ENCODE assay signal across 17 cellular contexts in the genomic region with DNA sequence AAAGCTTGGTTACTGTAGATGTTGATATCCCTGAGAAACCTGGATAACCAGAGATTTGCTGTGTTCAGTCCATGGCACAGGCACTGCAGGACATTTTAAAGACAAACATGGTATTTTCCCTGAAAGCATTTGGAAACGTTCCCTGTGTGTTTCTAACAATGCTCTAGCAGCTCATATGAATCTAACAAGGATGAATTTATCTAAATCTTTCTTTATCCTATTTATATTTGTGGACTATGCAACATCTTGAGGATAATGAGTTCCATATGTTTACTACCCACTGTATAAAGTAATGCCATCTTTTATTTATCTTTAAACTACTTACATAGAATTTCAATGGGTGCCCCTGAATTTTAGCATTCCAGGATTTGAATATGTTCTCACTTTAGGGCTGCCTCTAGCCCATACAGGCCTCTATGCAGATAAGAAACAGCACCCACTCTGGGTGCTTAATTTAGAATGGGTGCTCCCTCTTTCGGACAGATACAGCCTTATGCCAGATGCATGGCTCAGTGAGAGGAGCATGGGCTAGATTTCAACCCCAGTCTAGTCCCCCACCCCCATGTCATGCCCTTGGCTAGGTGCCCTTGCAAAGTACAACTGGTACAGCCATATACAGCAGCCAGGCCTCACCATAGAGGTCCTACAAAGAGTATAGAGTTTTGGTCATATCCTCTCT.
"Had no signal": no experiment of that assay in that cellular context is flagged by ENCODE, and none has a peak within 500 bp of the region (broad histone marks: within the 10 kb centered on the region; RNA-seq: fewer than 3 reads in every experiment).

No MANE protein-coding gene starts in this region.

- DNase-seq: activated CD4-positive, alpha-beta memory T cell treated with anti-CD3 and anti-CD28 coated beads, Interleukin-2, amount 10 ng/mL, durations not matched to agents 7 days and 5 days; activated CD4-positive, alpha-beta T cell treated with anti-CD3 and anti-CD28 coated beads for 36 hours; activated gamma-delta T cell treated with Interleukin-2 at 50 U/mL for 16 hours; activated T-cell treated with anti-CD3 and anti-CD28 coated beads, Interleukin-2, amount 50 U/mL, for 72 hours; colonic mucosa; effector memory CD4-positive, alpha-beta T cell; left lung; mesenchymal stem cell; occipital lobe; sigmoid colon; stimulated activated naive CD8-positive, alpha-beta T cell treated with anti-CD3 and anti-CD28 coated beads, Interleukin-15, Interleukin-2, amounts not matched to agents 100 U/mL and 50 U/mL, for 24 hours; T-cell; WERI-Rb-1 had no signal

- H3K27me3 ChIP-seq: colonic mucosa, left lung, sigmoid colon, suprapubic skin had no signal

- ATAC-seq: activated CD4-positive, alpha-beta T cell treated with anti-CD3 and anti-CD28 coated beads for 36 hours; activated T-cell treated with anti-CD3 and anti-CD28 coated beads, Interleukin-2, amount 50 U/mL, for 72 hours; left lung; stimulated activated naive CD8-positive, alpha-beta T cell treated with anti-CD3 and anti-CD28 coated beads, Interleukin-15, Interleukin-2, amounts not matched to agents 100 U/mL and 50 U/mL, for 24 hours; T-cell had no signal

- H3K4me1 ChIP-seq: colonic mucosa, left lung, prostate gland had no signal

- H3K9me3 ChIP-seq: colonic mucosa, left lung, prostate gland, sigmoid colon, suprapubic skin had no signal

- H3K36me3 ChIP-seq: colonic mucosa, left lung, prostate gland, sigmoid colon, suprapubic skin, WERI-Rb-1 had no signal

- FAIRE-seq: astrocyte had no signal

- H3K4me3 ChIP-seq: colonic mucosa, left lung, prostate gland, sigmoid colon, suprapubic skin had no signal

- H3K27ac ChIP-seq: colonic mucosa, epithelial cell of prostate, left lung, prostate gland, sigmoid colon, suprapubic skin, WERI-Rb-1 had no signal
